ENCODE assay signal across 9 cellular contexts in the genomic region with DNA sequence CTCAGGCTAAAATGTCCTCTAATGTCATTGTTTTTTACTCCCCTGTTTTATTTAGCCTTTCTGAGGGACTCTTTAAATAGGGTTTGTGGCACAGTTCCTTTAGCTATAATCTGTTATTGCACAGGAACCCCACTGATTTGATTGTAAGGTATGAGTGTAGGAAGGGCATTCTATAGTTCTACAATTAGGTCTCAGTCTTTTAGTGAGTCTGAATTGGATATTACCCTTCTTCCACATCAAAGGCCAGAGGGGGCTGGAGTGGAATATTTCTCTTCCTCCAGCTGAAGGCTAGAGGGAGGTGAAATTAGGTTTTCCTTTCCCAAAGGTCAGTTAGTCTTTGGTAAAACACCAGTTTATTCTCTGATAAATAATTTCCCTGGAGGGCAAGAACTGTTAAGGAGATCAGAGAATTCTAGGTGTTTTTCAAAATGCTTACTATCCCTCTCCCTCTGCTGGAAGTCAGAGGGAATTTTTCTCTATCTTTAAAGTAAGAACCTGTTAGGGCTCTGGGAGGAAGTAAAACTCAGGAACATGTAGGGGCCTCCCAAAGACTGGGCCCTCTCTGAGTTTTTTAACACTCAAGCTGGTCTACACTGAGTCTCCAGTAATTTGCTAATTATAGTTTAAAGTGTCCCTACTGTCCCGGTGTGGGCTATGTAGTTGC.
A peak's percentile ranks its signal among the peaks of the same experiment; 100 is the strongest.
DNase-seq lines count a peak whose midpoint lies in the region; ATAC-seq, FAIRE-seq and TF ChIP-seq lines count a peak whose summit lies in the region.
"Had no signal": no experiment of that assay in that cellular context is flagged by ENCODE, and none has a peak within 500 bp of the region (broad histone marks: within the 10 kb centered on the region; RNA-seq: fewer than 3 reads in every experiment).

No MANE protein-coding gene starts in this region.

- TF ChIP-seq POLR2A in vagina (IDR thresholded peaks at IDR 0.05) = no peak
- no peak for TF ChIP-seq POLR2A in GM12892 (IDR thresholded peaks at IDR 0.05; ENCODE audit: low read depth, low read length)

- H3K27me3 ChIP-seq in vagina = no peaks in the 10 kb centered on the region

- POLR2A ChIA-PET in RWPE1 (lab: Yijun Ruan, JAX; ENCODE audit: low non-redundant PET) = no interaction called here

- no peak for FAIRE-seq in GM12892 (lab: Jason Lieb, UNC)

- no peak overlapping the region for H3K4me3 ChIP-seq in vagina

- TF ChIP-seq CTCF in RWPE1 (conservative IDR thresholded peaks at IDR 0.05; ENCODE audit: low read depth) (peak; percentile 16; the same call in 1 of the 2 replicates), vagina (IDR thresholded peaks at IDR 0.05) (peak in 2 of 3 experiments; percentile 21 to 38)

- H3K27ac ChIP-seq in RWPE1 (no peak overlapping the region), vagina (no peak overlapping the region)

- H3K36me3 ChIP-seq in vagina = no peaks in the 10 kb centered on the region

- intact Hi-C loops in vagina (cut with DNase I) = no loop called here

- no peaks in the 10 kb centered on the region for H3K9me3 ChIP-seq in vagina

- CTCF ChIA-PET in RWPE1 (lab: Yijun Ruan, JAX) = interaction anchor here (0.5 to 0.9 kb wide), 5 partner anchors 10 to 225 kb away, joined by 3 read pairs; no protein-coding TSS in a partner anchor

- H3K4me1 ChIP-seq in vagina = no peaks in the 10 kb centered on the region

- no peak for ATAC-seq in GM19455 (IDR thresholded peaks at IDR 0.05; ENCODE audit: unreplicated experiment)

- DNase-seq in SKM-1 treated with dmso at 0.1 percent for 144 hours (lab: John Stamatoyannopoulos, UW; ENCODE audit: unreplicated experiment) (peak; percentile 25), SKM-1 (lab: John Stamatoyannopoulos, UW; ENCODE audit: unreplicated experiment) (no peak), RWPE1 (ENCODE audit: low spot score) (peak; percentile 30), foreskin melanocyte (peak; percentile 17), vagina (ENCODE audit: extremely low spot score in 2 of 2) (no peak), GM12892 (ENCODE audit: insufficient read length) (no peak)
- DNase-seq in stimulated activated naive CD4-positive, alpha-beta T cell (lab: John Stamatoyannopoulos, UW) = no peak
- DNase-seq: activated CD8-positive, alpha-beta memory T cell treated with anti-CD3 and anti-CD28 coated beads for 24 hours had no signal

Comparison
In these comparisons a context has a peak if more than half of its experiments do, and no peak if none do; other contexts are left out.
1. DNase-seq: peak in SKM-1 treated with dmso at 0.1 percent for 144 hours (single experiment), RWPE1 (single experiment) and foreskin melanocyte (single experiment); none in SKM-1 (single experiment), vagina (0 of 2), stimulated activated naive CD4-positive, alpha-beta T cell (0 of 6) and GM12892 (single experiment).